Comparison of ENCODE assay signal across 1 cellular context in the genomic region with DNA sequence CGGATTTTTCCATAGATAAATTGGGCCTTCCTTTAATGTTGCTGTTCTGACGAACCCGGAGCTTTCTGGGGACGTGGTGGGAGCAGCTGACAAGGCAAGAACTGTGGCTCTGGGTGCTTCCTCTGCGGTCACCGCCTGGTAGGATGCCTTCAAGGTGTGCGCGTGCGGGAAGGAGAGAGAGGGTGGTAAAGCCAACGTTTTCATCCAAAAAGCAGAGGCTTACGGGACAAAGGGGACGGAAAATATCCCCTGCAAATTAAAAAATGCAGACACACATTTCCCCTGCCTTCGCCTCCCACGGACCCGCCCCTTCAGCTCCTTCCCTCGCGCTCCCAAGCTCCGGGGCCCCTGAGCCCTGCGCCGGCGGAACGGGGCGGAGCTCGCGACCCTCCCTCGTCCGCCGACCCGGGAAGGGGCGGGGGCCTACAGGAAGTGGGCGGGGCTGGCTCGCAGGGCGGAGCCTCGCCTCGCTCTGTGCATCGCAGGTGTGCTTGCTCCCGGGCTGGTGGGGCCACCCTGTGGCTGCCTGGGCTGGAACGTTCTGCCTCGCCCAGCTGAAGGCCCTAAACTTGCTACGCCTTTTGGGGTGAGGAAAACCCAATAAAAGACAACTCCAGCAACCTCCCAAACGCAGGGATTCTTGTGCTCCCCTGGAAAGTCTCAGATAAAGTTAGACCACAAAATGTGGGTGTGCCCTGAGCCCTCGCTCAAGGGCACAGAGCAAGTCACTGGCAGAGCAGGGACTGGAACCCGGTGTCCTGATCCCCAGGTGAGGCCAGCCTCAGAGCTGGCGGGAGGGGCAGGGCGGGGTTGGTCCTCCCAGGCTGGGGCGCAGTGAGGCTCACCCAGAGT.
TF ChIP-seq lines count a peak whose summit lies in the region.

No MANE protein-coding gene starts in this region.

TF ChIP-seq in HepG2, 621 proteins besides CTCF, POLR2A, EP300 and RAD21 (continued from another document and continues in another):
- TF ChIP-seq, protein P1, sequence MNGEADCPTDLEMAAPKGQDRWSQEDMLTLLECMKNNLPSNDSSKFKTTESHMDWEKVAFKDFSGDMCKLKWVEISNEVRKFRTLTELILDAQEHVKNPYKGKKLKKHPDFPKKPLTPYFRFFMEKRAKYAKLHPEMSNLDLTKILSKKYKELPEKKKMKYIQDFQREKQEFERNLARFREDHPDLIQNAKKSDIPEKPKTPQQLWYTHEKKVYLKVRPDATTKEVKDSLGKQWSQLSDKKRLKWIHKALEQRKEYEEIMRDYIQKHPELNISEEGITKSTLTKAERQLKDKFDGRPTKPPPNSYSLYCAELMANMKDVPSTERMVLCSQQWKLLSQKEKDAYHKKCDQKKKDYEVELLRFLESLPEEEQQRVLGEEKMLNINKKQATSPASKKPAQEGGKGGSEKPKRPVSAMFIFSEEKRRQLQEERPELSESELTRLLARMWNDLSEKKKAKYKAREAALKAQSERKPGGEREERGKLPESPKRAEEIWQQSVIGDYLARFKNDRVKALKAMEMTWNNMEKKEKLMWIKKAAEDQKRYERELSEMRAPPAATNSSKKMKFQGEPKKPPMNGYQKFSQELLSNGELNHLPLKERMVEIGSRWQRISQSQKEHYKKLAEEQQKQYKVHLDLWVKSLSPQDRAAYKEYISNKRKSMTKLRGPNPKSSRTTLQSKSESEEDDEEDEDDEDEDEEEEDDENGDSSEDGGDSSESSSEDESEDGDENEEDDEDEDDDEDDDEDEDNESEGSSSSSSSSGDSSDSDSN (CRISPR knock-in tag; IDR thresholded peaks at IDR 0.05) = peak; percentile 47
- TF ChIP-seq PLRG1 (conservative IDR thresholded peaks at IDR 0.05) = no peak
- TF ChIP-seq FIP1L1 (IDR thresholded peaks at IDR 0.05; ENCODE audit: borderline replicate concordance, insufficient read depth, low read depth, low read length) = no peak
- 0 out of 2 replicates have a peak, but pooled peaks have one; percentile 68 for TF ChIP-seq ZNF335 (CRISPR knock-in tag; IDR thresholded peaks at IDR 0.05)
- no peak for TF ChIP-seq ZNF737 (CRISPR knock-in tag; IDR thresholded peaks at IDR 0.05; ENCODE audit: borderline replicate concordance)
- TF ChIP-seq TGIF2 (CRISPR knock-in tag; IDR thresholded peaks at IDR 0.05) = no peak
- TF ChIP-seq ZNF766 (CRISPR knock-in tag; IDR thresholded peaks at IDR 0.05; ENCODE audit: borderline replicate concordance) = peak; percentile 74; the same call in 1 of the 2 replicates
- TF ChIP-seq ZXDC (CRISPR knock-in tag; IDR thresholded peaks at IDR 0.05) = no peak
- TF ChIP-seq MEIS2 (CRISPR knock-in tag; IDR thresholded peaks at IDR 0.05) = peak; percentile 80; the same call in 1 of the 2 replicates
- no peak for TF ChIP-seq PLSCR1 (CRISPR knock-in tag; IDR thresholded peaks at IDR 0.05; ENCODE audit: borderline replicate concordance)
- TF ChIP-seq, protein P2, sequence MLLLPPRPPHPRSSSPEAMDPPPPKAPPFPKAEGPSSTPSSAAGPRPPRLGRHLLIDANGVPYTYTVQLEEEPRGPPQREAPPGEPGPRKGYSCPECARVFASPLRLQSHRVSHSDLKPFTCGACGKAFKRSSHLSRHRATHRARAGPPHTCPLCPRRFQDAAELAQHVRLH (CRISPR knock-in tag; IDR thresholded peaks at IDR 0.05; ENCODE audit: borderline replicate concordance, low read depth) = peak; percentile 84; the same call in 1 of the 2 replicates
- no peak; the same call in 1 of the 2 replicates for TF ChIP-seq ZNF749 (CRISPR knock-in tag; IDR thresholded peaks at IDR 0.05; ENCODE audit: borderline replicate concordance)
- TF ChIP-seq ZNF224 (CRISPR knock-in tag; IDR thresholded peaks at IDR 0.05) = no peak
- no peak for TF ChIP-seq CCAR2 (optimal IDR thresholded peaks at IDR 0.05; ENCODE audit: low read depth, low read length)
- peak; percentile 48 for TF ChIP-seq DR1 (CRISPR knock-in tag; IDR thresholded peaks at IDR 0.05)
- no peak; the same call in none of the 2 replicates for TF ChIP-seq ERF (CRISPR knock-in tag; IDR thresholded peaks at IDR 0.05)
- TF ChIP-seq, protein P3, sequence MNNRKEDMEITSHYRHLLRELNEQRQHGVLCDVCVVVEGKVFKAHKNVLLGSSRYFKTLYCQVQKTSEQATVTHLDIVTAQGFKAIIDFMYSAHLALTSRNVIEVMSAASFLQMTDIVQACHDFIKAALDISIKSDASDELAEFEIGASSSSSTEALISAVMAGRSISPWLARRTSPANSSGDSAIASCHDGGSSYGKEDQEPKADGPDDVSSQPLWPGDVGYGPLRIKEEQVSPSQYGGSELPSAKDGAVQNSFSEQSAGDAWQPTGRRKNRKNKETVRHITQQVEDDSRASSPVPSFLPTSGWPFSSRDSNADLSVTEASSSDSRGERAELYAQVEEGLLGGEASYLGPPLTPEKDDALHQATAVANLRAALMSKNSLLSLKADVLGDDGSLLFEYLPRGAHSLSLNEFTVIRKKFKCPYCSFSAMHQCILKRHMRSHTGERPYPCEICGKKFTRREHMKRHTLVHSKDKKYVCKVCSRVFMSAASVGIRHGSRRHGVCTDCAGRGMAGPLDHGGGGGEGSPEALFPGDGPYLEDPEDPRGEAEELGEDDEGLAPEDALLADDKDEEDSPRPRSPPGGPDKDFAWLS (CRISPR knock-in tag; IDR thresholded peaks at IDR 0.05; ENCODE audit: borderline replicate concordance) = no peak
- no peak for TF ChIP-seq ZSCAN30 (CRISPR knock-in tag; IDR thresholded peaks at IDR 0.05)
- no peak for TF ChIP-seq ZSCAN29 (CRISPR knock-in tag; conservative IDR thresholded peaks at IDR 0.05)
- TF ChIP-seq GTF2F1 (IDR thresholded peaks at IDR 0.05; ENCODE audit: low read length) = no peak
- TF ChIP-seq E2F1 (CRISPR knock-in tag; IDR thresholded peaks at IDR 0.05) = peak; percentile 67
- peak; percentile 72; the same call in 1 of the 2 replicates for TF ChIP-seq KLF6 (CRISPR knock-in tag; IDR thresholded peaks at IDR 0.05)
- TF ChIP-seq PTBP1 (IDR thresholded peaks at IDR 0.05; ENCODE audit: low read depth, low read length, poor library complexity, severe bottlenecking) = peak; percentile 41
- peak; percentile 99 for TF ChIP-seq ZBTB7A (CRISPR knock-in tag; IDR thresholded peaks at IDR 0.05)
- peak; percentile 41; the same call in 1 of the 2 replicates for TF ChIP-seq ZKSCAN8 (CRISPR knock-in tag; IDR thresholded peaks at IDR 0.05; ENCODE audit: borderline replicate concordance)
- no peak for TF ChIP-seq ZNF282 (IDR thresholded peaks at IDR 0.05; ENCODE audit: partially characterized antibody)
- no peak for TF ChIP-seq NCOR1 (IDR thresholded peaks at IDR 0.05; ENCODE audit: borderline replicate concordance, low read length)
- no peak for TF ChIP-seq KDM6A (CRISPR knock-in tag; IDR thresholded peaks at IDR 0.05; ENCODE audit: low read depth)
- TF ChIP-seq, protein P4, sequence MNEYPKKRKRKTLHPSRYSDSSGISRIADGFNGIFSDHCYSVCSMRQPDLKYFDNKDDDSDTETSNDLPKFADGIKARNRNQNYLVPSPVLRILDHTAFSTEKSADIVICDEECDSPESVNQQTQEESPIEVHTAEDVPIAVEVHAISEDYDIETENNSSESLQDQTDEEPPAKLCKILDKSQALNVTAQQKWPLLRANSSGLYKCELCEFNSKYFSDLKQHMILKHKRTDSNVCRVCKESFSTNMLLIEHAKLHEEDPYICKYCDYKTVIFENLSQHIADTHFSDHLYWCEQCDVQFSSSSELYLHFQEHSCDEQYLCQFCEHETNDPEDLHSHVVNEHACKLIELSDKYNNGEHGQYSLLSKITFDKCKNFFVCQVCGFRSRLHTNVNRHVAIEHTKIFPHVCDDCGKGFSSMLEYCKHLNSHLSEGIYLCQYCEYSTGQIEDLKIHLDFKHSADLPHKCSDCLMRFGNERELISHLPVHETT (CRISPR knock-in tag; conservative IDR thresholded peaks at IDR 0.05) = no peak; the same call in 1 of the 2 replicates
- no peak; the same call in 1 of the 2 replicates for TF ChIP-seq ATF7-NPFF (CRISPR knock-in tag; IDR thresholded peaks at IDR 0.05; ENCODE audit: low read depth)
- TF ChIP-seq ELF4 (CRISPR knock-in tag; IDR thresholded peaks at IDR 0.05; ENCODE audit: borderline replicate concordance) = no peak
- no peak for TF ChIP-seq ZNF841 (CRISPR knock-in tag; IDR thresholded peaks at IDR 0.05; ENCODE audit: borderline replicate concordance)
- TF ChIP-seq HNF4A (CRISPR knock-in tag; IDR thresholded peaks at IDR 0.05) = 0 out of 2 replicates have a peak, but pooled peaks have one; percentile 16
- TF ChIP-seq NFE2L1 (CRISPR knock-in tag; IDR thresholded peaks at IDR 0.05; ENCODE audit: borderline replicate concordance) = no peak
- TF ChIP-seq ZSCAN22 (CRISPR knock-in tag; IDR thresholded peaks at IDR 0.05) = no peak
- TF ChIP-seq PCBP2 (optimal IDR thresholded peaks at IDR 0.05; ENCODE audit: low read depth, low read length, poor library complexity, severe bottlenecking) = no peak
- TF ChIP-seq KLF11 (CRISPR knock-in tag; IDR thresholded peaks at IDR 0.05) = 0 out of 2 replicates have a peak, but pooled peaks have one; percentile 61
- TF ChIP-seq, protein P5, sequence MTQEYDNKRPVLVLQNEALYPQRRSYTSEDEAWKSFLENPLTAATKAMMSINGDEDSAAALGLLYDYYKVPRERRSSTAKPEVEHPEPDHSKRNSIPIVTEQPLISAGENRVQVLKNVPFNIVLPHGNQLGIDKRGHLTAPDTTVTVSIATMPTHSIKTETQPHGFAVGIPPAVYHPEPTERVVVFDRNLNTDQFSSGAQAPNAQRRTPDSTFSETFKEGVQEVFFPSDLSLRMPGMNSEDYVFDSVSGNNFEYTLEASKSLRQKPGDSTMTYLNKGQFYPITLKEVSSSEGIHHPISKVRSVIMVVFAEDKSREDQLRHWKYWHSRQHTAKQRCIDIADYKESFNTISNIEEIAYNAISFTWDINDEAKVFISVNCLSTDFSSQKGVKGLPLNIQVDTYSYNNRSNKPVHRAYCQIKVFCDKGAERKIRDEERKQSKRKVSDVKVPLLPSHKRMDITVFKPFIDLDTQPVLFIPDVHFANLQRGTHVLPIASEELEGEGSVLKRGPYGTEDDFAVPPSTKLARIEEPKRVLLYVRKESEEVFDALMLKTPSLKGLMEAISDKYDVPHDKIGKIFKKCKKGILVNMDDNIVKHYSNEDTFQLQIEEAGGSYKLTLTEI (CRISPR knock-in tag; conservative IDR thresholded peaks at IDR 0.05) = no peak
- TF ChIP-seq ZNF441 (CRISPR knock-in tag; IDR thresholded peaks at IDR 0.05; ENCODE audit: borderline replicate concordance) = peak; percentile 93
- no peak for TF ChIP-seq NONO (IDR thresholded peaks at IDR 0.05)
- TF ChIP-seq NONO (CRISPR knock-in tag; conservative IDR thresholded peaks at IDR 0.05) = peak; percentile 80
- TF ChIP-seq NR2F2 (IDR thresholded peaks at IDR 0.05; ENCODE audit: borderline replicate concordance, low read depth) = no peak
- TF ChIP-seq THAP11 (CRISPR knock-in tag; IDR thresholded peaks at IDR 0.05) = peak; percentile 68
- TF ChIP-seq ZNF280D (CRISPR knock-in tag; IDR thresholded peaks at IDR 0.05) = no peak
- TF ChIP-seq PAX8 (CRISPR knock-in tag; IDR thresholded peaks at IDR 0.05; ENCODE audit: borderline replicate concordance) = no peak
